11 cellular contexts compared by ENCODE assay signal in the genomic region with DNA sequence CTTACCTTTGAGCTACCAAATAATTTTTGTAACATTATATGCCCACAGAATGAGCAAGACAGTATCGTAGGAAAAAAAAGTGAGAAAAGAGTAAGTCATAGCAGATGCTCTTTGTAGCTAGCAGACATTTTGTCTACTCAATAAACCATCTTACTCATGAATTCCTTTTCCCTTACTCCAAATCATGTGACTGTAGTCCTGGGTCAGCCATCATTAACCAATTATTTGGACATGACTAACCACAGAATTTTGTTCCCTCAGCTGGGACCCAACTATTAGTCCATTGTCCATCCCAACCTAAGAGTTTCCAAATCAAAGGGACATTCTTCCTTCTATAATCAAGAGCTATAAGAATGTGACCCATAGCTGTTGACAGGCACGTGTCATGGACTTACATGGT. TPM values are rescaled to one million over a fixed set of nuclear protein-coding genes. Genes with fewer than 3 reads are reported as not detected.
A peak's percentile ranks its signal among the peaks of the same experiment; 100 is the strongest.
DNase-seq lines count a peak whose midpoint lies in the region; ATAC-seq and TF ChIP-seq lines count a peak whose summit lies in the region.
"Had no signal": no experiment of that assay in that cellular context is flagged by ENCODE, and none has a peak within 500 bp of the region (broad histone marks: within the 10 kb centered on the region; RNA-seq: fewer than 3 reads in every experiment).

No MANE protein-coding gene starts in this region.

- H3K4me1 Mint-ChIP-seq in activated CD4-positive, alpha-beta T cell treated with anti-CD3 and anti-CD28 coated beads for 36 hours, result peaks cover 89% of the 10 kb centered on the region

- H3K36me3 ChIP-seq in SJSA1, result peaks cover 75% of the 10 kb centered on the region
- H3K36me3 ChIP-seq in gastrocnemius medialis, result no peaks in the 10 kb centered on the region
- no peaks in the 10 kb centered on the region for H3K36me3 ChIP-seq in prostate gland

- WGBS in prostate gland, result 75% methylated on average over 2 of the region's 2 CpGs

- H3K4me3 Mint-ChIP-seq in activated CD4-positive, alpha-beta T cell treated with anti-CD3 and anti-CD28 coated beads for 36 hours, result no peak overlapping the region

- H3K9me3 ChIP-seq in SJSA1 (replicated peaks) (no peaks in the 10 kb centered on the region), gastrocnemius medialis (no peaks in the 10 kb centered on the region), prostate gland (no peaks in the 10 kb centered on the region)
- H3K9me3 ChIP-seq: BLaER1 had no signal

- H3K4me3 ChIP-seq in SJSA1 (no peak overlapping the region), gastrocnemius medialis (peak overlapping the region in 1 of 4 donors; percentile 1), prostate gland (no peak overlapping the region)
- H3K4me3 ChIP-seq: BLaER1 had no signal

- POLR2A ChIA-PET in activated CD4-positive, alpha-beta T cell treated with anti-CD3 and anti-CD28 coated beads for 36 hours (lab: Charles Lee), result interaction anchor here (0.7 to 3.2 kb wide), 5 partner anchors 10 to 55 kb away, joined by 4 to 58 read pairs (median 7); a partner anchor contains a TSS

- TF ChIP-seq POLR2A in gastrocnemius medialis (IDR thresholded peaks at IDR 0.05) (no peak), prostate gland (IDR thresholded peaks at IDR 0.05) (no peak)

- TF ChIP-seq CTCF in gastrocnemius medialis (IDR thresholded peaks at IDR 0.05 in 4 of 5, conservative IDR thresholded peaks at IDR 0.05 in 1 of 5) (no peak), prostate gland (IDR thresholded peaks at IDR 0.05) (no peak)

- in situ Hi-C loops in gastrocnemius medialis (cut with MboI; ENCODE audit: low sequenced_read_pairs in 4 of 4), result no loop called here

- intact Hi-C loops in activated CD4-positive, alpha-beta T cell treated with anti-CD3 and anti-CD28 coated beads for 36 hours (cut with DNase I, micrococcal nuclease), result loop anchor here (2.0 kb wide), 1 partner anchor 27 kb away; no protein-coding TSS in a partner anchor
- intact Hi-C loops in gastrocnemius medialis (cut with DNase I; ENCODE audit: low total_unique reads) (no loop called here), prostate gland (cut with DNase I) (no loop called here)

- H3K4me1 ChIP-seq in SJSA1 (replicated peaks), result peaks cover 40% of the 10 kb centered on the region
- H3K4me1 ChIP-seq in gastrocnemius medialis, result peaks cover 92 to 99% of the 10 kb centered on the region in 2 donors
- H3K4me1 ChIP-seq in prostate gland (replicated peaks), result peaks cover 9% of the 10 kb centered on the region

- peak overlapping the region; percentile 48 for H3K27ac ChIP-seq in SJSA1
- H3K27ac ChIP-seq in gastrocnemius medialis, result peak overlapping the region in 3 of 4 donors; percentile 40 to 70 (median 44)
- no peak overlapping the region for H3K27ac ChIP-seq in prostate gland
- H3K27ac ChIP-seq: BLaER1, WERI-Rb-1 had no signal

- H3K36me3 Mint-ChIP-seq in activated CD4-positive, alpha-beta T cell treated with anti-CD3 and anti-CD28 coated beads for 36 hours (ENCODE audit: low read depth), result peaks cover 75% of the 10 kb centered on the region

- H3K27me3 Mint-ChIP-seq in activated CD4-positive, alpha-beta T cell treated with anti-CD3 and anti-CD28 coated beads for 36 hours, result no peaks in the 10 kb centered on the region

- no peaks in the 10 kb centered on the region for H3K27me3 ChIP-seq in SJSA1 (replicated peaks)
- H3K27me3 ChIP-seq in gastrocnemius medialis, result no peaks in the 10 kb centered on the region
- H3K27me3 ChIP-seq in prostate gland (replicated peaks; ENCODE audit: insufficient read depth), result no peaks in the 10 kb centered on the region
- H3K27me3 ChIP-seq: BLaER1 had no signal

- H3K9me3 Mint-ChIP-seq in activated CD4-positive, alpha-beta T cell treated with anti-CD3 and anti-CD28 coated beads for 36 hours (ENCODE audit: low read depth), result no peaks in the 10 kb centered on the region

- CTCF ChIA-PET in activated CD4-positive, alpha-beta T cell treated with anti-CD3 and anti-CD28 coated beads for 36 hours (lab: Charles Lee), result interaction anchor here (0.6 to 3.3 kb wide), 9 partner anchors 10 to 371 kb away, joined by 3 to 9 read pairs (median 6); no protein-coding TSS in a partner anchor

- DNase-seq in activated CD4-positive, alpha-beta T cell treated with anti-CD3 and anti-CD28 coated beads for 36 hours, result no peak
- DNase-seq in activated CD4-positive, alpha-beta T cell treated with anti-CD3 and anti-CD28 coated beads, Interleukin-2, amount 50 U/mL, for 4 hours, result no peak
- DNase-seq in SJSA1 (ENCODE audit: low read depth in 1 of 2, low spot score in 2 of 2), result peak; percentile 55 to 78
- DNase-seq in fibroblast of peridontal ligament (ENCODE audit: extremely low read depth), result peak; percentile 79
- DNase-seq in gastrocnemius medialis, result no peak
- DNase-seq in prostate gland (ENCODE audit: low spot score), result no peak
- DNase-seq in HT-29 (ENCODE audit: low spot score), result no peak
- no peak for DNase-seq in cortex of kidney (lab: John Stamatoyannopoulos, UW)
- DNase-seq: NCI-H2081 treated with DMSO at 0.1 percent for 48 hours, WERI-Rb-1 had no signal

- peak overlapping the region; percentile 83 for H3K27ac Mint-ChIP-seq in activated CD4-positive, alpha-beta T cell treated with anti-CD3 and anti-CD28 coated beads for 36 hours

- ATAC-seq in activated CD4-positive, alpha-beta T cell treated with anti-CD3 and anti-CD28 coated beads for 36 hours, result peak; percentile 21
- peak in 1 of 2 donors; percentile 21 for ATAC-seq in gastrocnemius medialis

RNA-seq across cellular contexts. Expression of a gene that starts 11.4 kb away (rescaled TPM):
- 100 to 1,000 TPM; 472 to 686 TPM for total RNA-seq in activated CD4-positive, alpha-beta T cell treated with anti-CD3 and anti-CD28 coated beads for 36 hours
- total RNA-seq in SJSA1 (2014; rRNA removed; shearing (Covaris generic)), result 287 and 481 TPM in 2 replicates
- total RNA-seq in gastrocnemius medialis (100 to 1,000 TPM; 350 to 562 (median 392) TPM), prostate gland (100 to 1,000 TPM; 318 to 370 TPM)
- 496 and 506 TPM in 2 replicates for total RNA-seq in HT-29 (2014; rRNA removed; shearing (Covaris generic))

RNA-seq across cellular contexts. Expression of a gene that starts 52.8 kb away (rescaled TPM):
- 10 to 100 TPM; 33.5 to 35.1 TPM for total RNA-seq in activated CD4-positive, alpha-beta T cell treated with anti-CD3 and anti-CD28 coated beads for 36 hours
- 60.9 and 88.6 TPM in 2 replicates for total RNA-seq in SJSA1 (2014; rRNA removed; shearing (Covaris generic))
- 1 to 10 TPM; 3.8 to 8.9 (median 5.3) TPM for total RNA-seq in gastrocnemius medialis
- 10 to 100 TPM in 1 of 2 donors, 1 to 10 TPM in 1; 4.2 to 16.4 TPM for total RNA-seq in prostate gland
- total RNA-seq in HT-29 (2014; rRNA removed; shearing (Covaris generic)), result 54.6 and 60.2 TPM in 2 replicates

RNA-seq across cellular contexts. Expression of a gene that starts 55.2 kb away (rescaled TPM):
- total RNA-seq in activated CD4-positive, alpha-beta T cell treated with anti-CD3 and anti-CD28 coated beads for 36 hours, result 10 to 100 TPM; 12.0 to 13.3 TPM
- 13.2 and 16.2 TPM in 2 replicates for total RNA-seq in SJSA1 (2014; rRNA removed; shearing (Covaris generic))
- total RNA-seq in gastrocnemius medialis (10 to 100 TPM in 3 of 4 donors, 1 to 10 TPM in 1; 8.9 to 15.5 (median 12.6) TPM), prostate gland (10 to 100 TPM; 29.7 to 41.6 TPM)
- total RNA-seq in HT-29 (2014; rRNA removed; shearing (Covaris generic)), result 18.9 and 23.2 TPM in 2 replicates

Comparison
In these comparisons a context has a peak if more than half of its experiments do, and no peak if none do; other contexts are left out.
1. DNase-seq: peak in SJSA1 (2 of 2) and fibroblast of peridontal ligament (single experiment); none in activated CD4-positive, alpha-beta T cell treated with anti-CD3 and anti-CD28 coated beads for 36 hours (single experiment), activated CD4-positive, alpha-beta T cell treated with anti-CD3 and anti-CD28 coated beads, Interleukin-2, amount 50 U/mL, for 4 hours (0 of 2), gastrocnemius medialis (0 of 2), prostate gland (single experiment), HT-29 (single experiment) and cortex of kidney (single experiment).
2. H3K27ac ChIP-seq: peak in SJSA1 (single experiment) and gastrocnemius medialis (3 of 4); none in prostate gland (0 of 2).
3. intact Hi-C loops: an anchor here in activated CD4-positive, alpha-beta T cell treated with anti-CD3 and anti-CD28 coated beads for 36 hours (2.0 kb wide); none called in gastrocnemius medialis and prostate gland.